1 cellular context compared by ENCODE assay signal in the genomic region with DNA sequence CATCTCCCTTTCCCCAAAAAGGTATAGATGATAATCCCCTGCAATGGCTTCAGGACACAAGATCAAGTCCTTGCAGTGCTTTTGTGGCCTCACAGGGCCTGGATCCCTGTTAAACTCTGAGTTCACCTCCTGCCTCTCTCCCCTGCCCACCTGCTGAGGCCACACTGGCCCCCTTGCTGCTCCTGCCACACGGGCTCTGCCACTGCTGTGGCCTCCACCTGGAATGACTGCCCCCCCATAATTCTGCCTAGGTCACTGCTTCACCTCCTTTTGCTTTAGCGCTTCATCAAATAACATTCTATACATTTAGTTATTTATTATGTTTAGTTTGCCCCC.
TF ChIP-seq lines count a peak whose summit lies in the region.

No MANE protein-coding gene starts in this region.

TF ChIP-seq in SK-N-SH treated with all-trans-retinoic acid at 6 μM for 48 hours, 23 proteins besides CTCF, POLR2A, EP300 and RAD21 (continued from another document):
- TF ChIP-seq ZNF70 (CRISPR knock-in tag; IDR thresholded peaks at IDR 0.05) (no peak), PPARA (CRISPR knock-in tag; IDR thresholded peaks at IDR 0.05; ENCODE audit: borderline replicate concordance) (no peak), ZFP30 (CRISPR knock-in tag; IDR thresholded peaks at IDR 0.05) (no peak)
- TF ChIP-seq, protein P1, sequence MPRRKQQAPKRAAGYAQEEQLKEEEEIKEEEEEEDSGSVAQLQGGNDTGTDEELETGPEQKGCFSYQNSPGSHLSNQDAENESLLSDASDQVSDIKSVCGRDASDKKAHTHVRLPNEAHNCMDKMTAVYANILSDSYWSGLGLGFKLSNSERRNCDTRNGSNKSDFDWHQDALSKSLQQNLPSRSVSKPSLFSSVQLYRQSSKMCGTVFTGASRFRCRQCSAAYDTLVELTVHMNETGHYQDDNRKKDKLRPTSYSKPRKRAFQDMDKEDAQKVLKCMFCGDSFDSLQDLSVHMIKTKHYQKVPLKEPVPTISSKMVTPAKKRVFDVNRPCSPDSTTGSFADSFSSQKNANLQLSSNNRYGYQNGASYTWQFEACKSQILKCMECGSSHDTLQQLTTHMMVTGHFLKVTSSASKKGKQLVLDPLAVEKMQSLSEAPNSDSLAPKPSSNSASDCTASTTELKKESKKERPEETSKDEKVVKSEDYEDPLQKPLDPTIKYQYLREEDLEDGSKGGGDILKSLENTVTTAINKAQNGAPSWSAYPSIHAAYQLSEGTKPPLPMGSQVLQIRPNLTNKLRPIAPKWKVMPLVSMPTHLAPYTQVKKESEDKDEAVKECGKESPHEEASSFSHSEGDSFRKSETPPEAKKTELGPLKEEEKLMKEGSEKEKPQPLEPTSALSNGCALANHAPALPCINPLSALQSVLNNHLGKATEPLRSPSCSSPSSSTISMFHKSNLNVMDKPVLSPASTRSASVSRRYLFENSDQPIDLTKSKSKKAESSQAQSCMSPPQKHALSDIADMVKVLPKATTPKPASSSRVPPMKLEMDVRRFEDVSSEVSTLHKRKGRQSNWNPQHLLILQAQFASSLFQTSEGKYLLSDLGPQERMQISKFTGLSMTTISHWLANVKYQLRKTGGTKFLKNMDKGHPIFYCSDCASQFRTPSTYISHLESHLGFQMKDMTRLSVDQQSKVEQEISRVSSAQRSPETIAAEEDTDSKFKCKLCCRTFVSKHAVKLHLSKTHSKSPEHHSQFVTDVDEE (CRISPR knock-in tag; IDR thresholded peaks at IDR 0.05), result no peak
- TF ChIP-seq, protein P2, sequence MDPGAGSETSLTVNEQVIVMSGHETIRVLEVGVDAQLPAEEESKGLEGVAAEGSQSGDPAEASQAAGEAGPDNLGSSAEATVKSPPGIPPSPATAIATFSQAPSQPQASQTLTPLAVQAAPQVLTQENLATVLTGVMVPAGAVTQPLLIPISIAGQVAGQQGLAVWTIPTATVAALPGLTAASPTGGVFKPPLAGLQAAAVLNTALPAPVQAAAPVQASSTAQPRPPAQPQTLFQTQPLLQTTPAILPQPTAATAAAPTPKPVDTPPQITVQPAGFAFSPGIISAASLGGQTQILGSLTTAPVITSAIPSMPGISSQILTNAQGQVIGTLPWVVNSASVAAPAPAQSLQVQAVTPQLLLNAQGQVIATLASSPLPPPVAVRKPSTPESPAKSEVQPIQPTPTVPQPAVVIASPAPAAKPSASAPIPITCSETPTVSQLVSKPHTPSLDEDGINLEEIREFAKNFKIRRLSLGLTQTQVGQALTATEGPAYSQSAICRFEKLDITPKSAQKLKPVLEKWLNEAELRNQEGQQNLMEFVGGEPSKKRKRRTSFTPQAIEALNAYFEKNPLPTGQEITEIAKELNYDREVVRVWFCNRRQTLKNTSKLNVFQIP (CRISPR knock-in tag; IDR thresholded peaks at IDR 0.05; ENCODE audit: borderline replicate concordance, low read depth), result no peak
